Comparison of ENCODE assay signal across 1 cellular context in genomic region chr3:31772781-31773180, GRCh38.
TF ChIP-seq lines count a peak whose summit lies in the region.

No MANE protein-coding gene starts in this region.

TF ChIP-seq in GM23338, 12 proteins besides CTCF, POLR2A, EP300 and RAD21 (continued from another document):
- TF ChIP-seq REST (IDR thresholded peaks at IDR 0.05; ENCODE audit: unreplicated experiment) (no peak), STAT1 (IDR thresholded peaks at IDR 0.05; ENCODE audit: unreplicated experiment) (no peak), EZH2phosphoT487 (IDR thresholded peaks at IDR 0.05; ENCODE audit: unreplicated experiment) (no peak), JUNB (IDR thresholded peaks at IDR 0.05; ENCODE audit: unreplicated experiment) (no peak), ETS1 (IDR thresholded peaks at IDR 0.05) (no peak), ZNF462 (CRISPR knock-in tag; IDR thresholded peaks at IDR 0.05) (no peak), ZNF114 (CRISPR knock-in tag; IDR thresholded peaks at IDR 0.05) (no peak)
